1 cellular context compared by ENCODE assay signal in the genomic region with DNA sequence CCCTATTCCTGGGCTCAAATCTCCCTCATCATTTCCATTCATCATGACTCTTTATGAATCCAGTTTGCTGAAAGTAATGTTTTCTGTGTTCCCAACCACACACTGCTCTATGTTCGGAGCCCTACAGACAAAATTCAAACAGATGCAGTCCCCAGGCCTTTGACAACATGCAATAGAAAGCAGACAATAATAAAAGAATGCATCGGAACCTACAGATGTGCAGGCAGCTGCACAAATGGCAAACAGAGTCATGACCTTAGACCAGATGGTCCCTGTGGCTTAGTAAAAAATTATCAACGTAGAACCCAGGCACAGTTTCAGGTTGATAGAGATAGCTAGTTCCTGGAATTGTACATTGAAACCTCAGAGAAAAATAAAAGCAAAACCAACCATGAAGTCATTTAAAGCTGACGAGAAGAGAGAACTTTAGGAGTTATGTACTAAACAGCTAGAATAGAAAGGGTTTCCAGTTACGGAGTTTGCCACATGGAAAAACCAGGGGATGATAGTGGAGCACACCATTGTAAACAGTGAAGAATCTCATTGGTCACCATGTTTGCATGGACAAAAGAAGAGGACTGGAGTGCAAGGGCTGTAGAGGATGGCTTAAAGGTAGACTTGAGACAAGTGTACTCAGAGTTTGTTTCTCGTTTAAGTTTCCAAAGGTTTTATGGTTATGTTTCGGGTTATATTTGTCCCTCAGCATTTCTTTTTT.
TF ChIP-seq lines count a peak whose summit lies in the region.

No MANE protein-coding gene starts in this region.

TF ChIP-seq in HepG2, 621 proteins besides CTCF, POLR2A, EP300 and RAD21 (continued from another document):
- TF ChIP-seq ZNF468 (CRISPR knock-in tag; IDR thresholded peaks at IDR 0.05) (no peak), HIVEP1 (CRISPR knock-in tag; IDR thresholded peaks at IDR 0.05) (no peak), CREM (IDR thresholded peaks at IDR 0.05) (no peak), CREM (CRISPR knock-in tag; IDR thresholded peaks at IDR 0.05) (no peak), ZSCAN31 (CRISPR knock-in tag; IDR thresholded peaks at IDR 0.05; ENCODE audit: low read depth) (no peak), ZNF335 (CRISPR knock-in tag; IDR thresholded peaks at IDR 0.05) (no peak), PCBP2 (optimal IDR thresholded peaks at IDR 0.05; ENCODE audit: low read depth, low read length, poor library complexity, severe bottlenecking) (no peak), RBM39 (IDR thresholded peaks at IDR 0.05; ENCODE audit: low read depth, low read length, poor library complexity, severe bottlenecking) (no peak), SATB2 (CRISPR knock-in tag; IDR thresholded peaks at IDR 0.05) (no peak), ZNF30 (CRISPR knock-in tag; IDR thresholded peaks at IDR 0.05) (no peak), REXO4 (CRISPR knock-in tag; IDR thresholded peaks at IDR 0.05; ENCODE audit: borderline replicate concordance) (no peak)
- TF ChIP-seq, protein P1, sequence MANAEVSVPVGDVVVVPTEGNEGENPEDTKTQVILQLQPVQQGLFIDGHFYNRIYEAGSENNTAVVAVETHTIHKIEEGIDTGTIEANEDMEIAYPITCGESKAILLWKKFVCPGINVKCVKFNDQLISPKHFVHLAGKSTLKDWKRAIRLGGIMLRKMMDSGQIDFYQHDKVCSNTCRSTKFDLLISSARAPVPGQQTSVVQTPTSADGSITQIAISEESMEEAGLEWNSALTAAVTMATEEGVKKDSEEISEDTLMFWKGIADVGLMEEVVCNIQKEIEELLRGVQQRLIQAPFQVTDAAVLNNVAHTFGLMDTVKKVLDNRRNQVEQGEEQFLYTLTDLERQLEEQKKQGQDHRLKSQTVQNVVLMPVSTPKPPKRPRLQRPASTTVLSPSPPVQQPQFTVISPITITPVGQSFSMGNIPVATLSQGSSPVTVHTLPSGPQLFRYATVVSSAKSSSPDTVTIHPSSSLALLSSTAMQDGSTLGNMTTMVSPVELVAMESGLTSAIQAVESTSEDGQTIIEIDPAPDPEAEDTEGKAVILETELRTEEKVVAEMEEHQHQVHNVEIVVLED (CRISPR knock-in tag; IDR thresholded peaks at IDR 0.05; ENCODE audit: borderline replicate concordance) = no peak
- TF ChIP-seq, protein P2, sequence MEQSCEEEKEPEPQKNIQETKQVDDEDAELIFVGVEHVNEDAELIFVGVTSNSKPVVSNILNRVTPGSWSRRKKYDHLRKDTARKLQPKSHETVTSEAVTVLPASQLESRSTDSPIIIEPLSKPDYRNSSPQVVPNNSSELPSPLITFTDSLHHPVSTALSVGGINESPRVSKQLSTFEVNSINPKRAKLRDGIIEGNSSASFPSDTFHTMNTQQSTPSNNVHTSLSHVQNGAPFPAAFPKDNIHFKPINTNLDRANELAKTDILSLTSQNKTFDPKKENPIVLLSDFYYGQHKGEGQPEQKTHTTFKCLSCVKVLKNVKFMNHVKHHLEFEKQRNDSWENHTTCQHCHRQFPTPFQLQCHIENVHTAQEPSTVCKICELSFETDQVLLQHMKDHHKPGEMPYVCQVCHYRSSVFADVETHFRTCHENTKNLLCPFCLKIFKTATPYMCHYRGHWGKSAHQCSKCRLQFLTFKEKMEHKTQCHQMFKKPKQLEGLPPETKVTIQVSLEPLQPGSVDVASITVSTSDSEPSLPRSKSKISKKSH (CRISPR knock-in tag; IDR thresholded peaks at IDR 0.05; ENCODE audit: borderline replicate concordance) = no peak
